In genomic region chr12:123065666-123066457, GRCh38 we compare ENCODE assay signal across 14 cellular contexts.
DNase-seq lines count a peak whose midpoint lies in the region; ATAC-seq and TF ChIP-seq lines count a peak whose summit lies in the region.
"Had no signal": no experiment of that assay in that cellular context is flagged by ENCODE, and none has a peak within 500 bp of the region (broad histone marks: within the 10 kb centered on the region; RNA-seq: fewer than 3 reads in every experiment).

No MANE protein-coding gene starts in this region.

- no peak overlapping the region for H3K4me2 ChIP-seq in mesenchymal stem cell (ENCODE audit: low read length, poor library complexity, severe bottlenecking)

- POLR2A ChIA-PET in activated naive CD8-positive, alpha-beta T cell treated with anti-CD3 and anti-CD28 coated beads, Interleukin-2, amount 10 ng/mL, durations not matched to agents 7 days and 5 days (lab: Charles Lee), result interaction anchor here (0.6 to 2.4 kb wide), 4 partner anchors 10 to 167 kb away, joined by 3 to 13 read pairs (median 4); partner anchors contain the start of gene MPHOSPH9

- no peaks in the 10 kb centered on the region for H3K9me3 ChIP-seq in mesenchymal stem cell (ENCODE audit: control insufficient read depth, low read length)
- no peaks in the 10 kb centered on the region for H3K9me3 ChIP-seq in tibial artery
- H3K9me3 ChIP-seq: SJSA1 had no signal

- H3K4me1 ChIP-seq in mesenchymal stem cell (ENCODE audit: control insufficient read depth, insufficient read depth, low read depth, low read length), result peaks cover 24% of the 10 kb centered on the region
- H3K4me1 ChIP-seq in tibial artery, result peaks cover 16 to 53% (median 44%) of the 10 kb centered on the region in 4 donors

- H2AK5ac ChIP-seq in mesenchymal stem cell (ENCODE audit: low read length, severe bottlenecking), result no peak overlapping the region

- no peak overlapping the region for H2BK15ac ChIP-seq in mesenchymal stem cell (ENCODE audit: low read depth, poor library complexity, severe bottlenecking)

- no peak overlapping the region for H2AFZ ChIP-seq in mesenchymal stem cell (ENCODE audit: low read depth, low read length)

- H3K4me1 Mint-ChIP-seq in activated naive CD4-positive, alpha-beta T cell treated with anti-CD3 and anti-CD28 coated beads, Interleukin-2, amount 10 ng/mL, durations not matched to agents 7 days and 5 days, result peaks cover 33% of the 10 kb centered on the region
- peaks cover 38% of the 10 kb centered on the region for H3K4me1 Mint-ChIP-seq in activated naive CD8-positive, alpha-beta T cell treated with anti-CD3 and anti-CD28 coated beads, Interleukin-2, amount 10 ng/mL, durations not matched to agents 7 days and 5 days

- DNase-seq in activated naive CD4-positive, alpha-beta T cell treated with anti-CD3 and anti-CD28 coated beads, Interleukin-2, amount 10 ng/mL, durations not matched to agents 7 days and 5 days, result no peak
- no peak for DNase-seq in activated naive CD4-positive, alpha-beta T cell treated with Interleukin-2 at 50 U/mL for 16 hours
- DNase-seq in activated naive CD8-positive, alpha-beta T cell treated with anti-CD3 and anti-CD28 coated beads, Interleukin-2, amount 10 ng/mL, durations not matched to agents 7 days and 5 days, result no peak
- no peak for DNase-seq in mesenchymal stem cell
- DNase-seq in tibial artery, result no peak
- DNase-seq in NCI-H2227 (lab: John Stamatoyannopoulos, UW; ENCODE audit: unreplicated experiment), result no peak
- no peak for DNase-seq in activated effector memory CD4-positive, alpha-beta T cell treated with anti-CD3 and anti-CD28 coated beads, Interleukin-2, amount 50 U/mL, for 16 hours
- DNase-seq: activated B cell treated with CpG ODN at 0.5 μM for 24 hours, HFFc6, islet precursor cell had no signal

- peak; percentile 57 for ATAC-seq in activated naive CD8-positive, alpha-beta T cell treated with anti-CD3 and anti-CD28 coated beads, Interleukin-2, amount 10 ng/mL, durations not matched to agents 7 days and 5 days (ENCODE audit: low read depth)
- no peak for ATAC-seq in GM19351 (IDR thresholded peaks at IDR 0.05; ENCODE audit: unreplicated experiment)

- peak overlapping the region; percentile 74 for H3K27ac Mint-ChIP-seq in activated naive CD4-positive, alpha-beta T cell treated with anti-CD3 and anti-CD28 coated beads, Interleukin-2, amount 10 ng/mL, durations not matched to agents 7 days and 5 days
- peak overlapping the region; percentile 77 for H3K27ac Mint-ChIP-seq in activated naive CD8-positive, alpha-beta T cell treated with anti-CD3 and anti-CD28 coated beads, Interleukin-2, amount 10 ng/mL, durations not matched to agents 7 days and 5 days
- H3K27ac Mint-ChIP-seq: activated B cell treated with CpG ODN at 0.5 μM for 24 hours, HFFc6, nephron had no signal

- 89% methylated on average over 8 of the region's 9 CpGs for WGBS in mesenchymal stem cell

- H3K36me3 Mint-ChIP-seq in activated naive CD4-positive, alpha-beta T cell treated with anti-CD3 and anti-CD28 coated beads, Interleukin-2, amount 10 ng/mL, durations not matched to agents 7 days and 5 days, result peaks cover 3% of the 10 kb centered on the region
- no peaks in the 10 kb centered on the region for H3K36me3 Mint-ChIP-seq in activated naive CD8-positive, alpha-beta T cell treated with anti-CD3 and anti-CD28 coated beads, Interleukin-2, amount 10 ng/mL, durations not matched to agents 7 days and 5 days

- no peak overlapping the region for H3K14ac ChIP-seq in mesenchymal stem cell (ENCODE audit: low read length in 2 of 2)

- peak overlapping the region in 1 of 2 experiments; percentile 78 for H3K4ac ChIP-seq in mesenchymal stem cell (ENCODE audit: low read depth in 1 of 2, low read length in 2 of 2)

- H3K18ac ChIP-seq in mesenchymal stem cell (ENCODE audit: low read depth in 1 of 2, low read length in 2 of 2), result peak overlapping the region in 1 of 2 experiments; percentile 35

- no peaks in the 10 kb centered on the region for H3K27me3 Mint-ChIP-seq in activated naive CD4-positive, alpha-beta T cell treated with anti-CD3 and anti-CD28 coated beads, Interleukin-2, amount 10 ng/mL, durations not matched to agents 7 days and 5 days
- H3K27me3 Mint-ChIP-seq in activated naive CD8-positive, alpha-beta T cell treated with anti-CD3 and anti-CD28 coated beads, Interleukin-2, amount 10 ng/mL, durations not matched to agents 7 days and 5 days, result no peaks in the 10 kb centered on the region
- H3K27me3 Mint-ChIP-seq: activated B cell treated with CpG ODN at 0.5 μM for 24 hours had no signal

- H3K9me3 Mint-ChIP-seq in activated naive CD4-positive, alpha-beta T cell treated with anti-CD3 and anti-CD28 coated beads, Interleukin-2, amount 10 ng/mL, durations not matched to agents 7 days and 5 days, result no peaks in the 10 kb centered on the region
- no peaks in the 10 kb centered on the region for H3K9me3 Mint-ChIP-seq in activated naive CD8-positive, alpha-beta T cell treated with anti-CD3 and anti-CD28 coated beads, Interleukin-2, amount 10 ng/mL, durations not matched to agents 7 days and 5 days
- H3K9me3 Mint-ChIP-seq: activated B cell treated with CpG ODN at 0.5 μM for 24 hours, HFFc6, nephron had no signal

- no peak overlapping the region for H3K9ac ChIP-seq in mesenchymal stem cell (ENCODE audit: low read length)

- H3K23ac ChIP-seq in mesenchymal stem cell (ENCODE audit: low read length in 2 of 2), result no peak overlapping the region

- H2BK120ac ChIP-seq in mesenchymal stem cell (ENCODE audit: low read depth, low read length), result no peak overlapping the region

- H3K27ac ChIP-seq in mesenchymal stem cell (ENCODE audit: low read length, poor library complexity, severe bottlenecking) (no peak overlapping the region), tibial artery (peak overlapping the region; percentile 85 to 88)
- H3K27ac ChIP-seq: SJSA1 had no signal

- peaks cover 21% of the 10 kb centered on the region for H3K79me1 ChIP-seq in mesenchymal stem cell (replicated peaks; ENCODE audit: low read length, poor library complexity, severe bottlenecking)

- CTCF ChIA-PET in activated naive CD4-positive, alpha-beta T cell treated with anti-CD3 and anti-CD28 coated beads, Interleukin-2, amount 10 ng/mL, durations not matched to agents 7 days and 5 days (lab: Charles Lee), result interaction anchor here (1.5 to 2.2 kb wide), 2 partner anchors 9 to 23 kb away, joined by 8 to 10 read pairs; no protein-coding TSS in a partner anchor

- peaks cover 3 to 4% of the 10 kb centered on the region in 2 experiments for H3K36me3 ChIP-seq in mesenchymal stem cell (ENCODE audit: control insufficient read depth in 1 of 2, insufficient read depth in 2 of 2, low read depth in 1 of 2, low read length in 2 of 2)
- no peaks in the 10 kb centered on the region for H3K36me3 ChIP-seq in tibial artery
- H3K36me3 ChIP-seq: SJSA1 had no signal

- peak overlapping the region; percentile 21 for H4K91ac ChIP-seq in mesenchymal stem cell (ENCODE audit: low read length)

- no peak for TF ChIP-seq CTCF in tibial artery (IDR thresholded peaks at IDR 0.05)

- no peak overlapping the region for H3K4me3 Mint-ChIP-seq in activated naive CD4-positive, alpha-beta T cell treated with anti-CD3 and anti-CD28 coated beads, Interleukin-2, amount 10 ng/mL, durations not matched to agents 7 days and 5 days
- H3K4me3 Mint-ChIP-seq in activated naive CD8-positive, alpha-beta T cell treated with anti-CD3 and anti-CD28 coated beads, Interleukin-2, amount 10 ng/mL, durations not matched to agents 7 days and 5 days, result peak overlapping the region; percentile 29
- H3K4me3 Mint-ChIP-seq: activated B cell treated with CpG ODN at 0.5 μM for 24 hours, HFFc6, nephron had no signal

- H3K4me3 ChIP-seq in mesenchymal stem cell (ENCODE audit: insufficient read depth in 1 of 2, low read depth in 1 of 2, low read length in 2 of 2) (no peak overlapping the region), tibial artery (no peak overlapping the region)
- H3K4me3 ChIP-seq: SJSA1, skin epidermis had no signal

- intact Hi-C loops in tibial artery (cut with DNase I; ENCODE audit: low total_unique reads), result no loop called here

- H3K27me3 ChIP-seq in mesenchymal stem cell (ENCODE audit: control insufficient read depth in 1 of 2, insufficient read depth in 1 of 2, low read length in 2 of 2) (no peaks in the 10 kb centered on the region), tibial artery (no peaks in the 10 kb centered on the region)
- H3K27me3 ChIP-seq: SJSA1 had no signal

- H2BK5ac ChIP-seq in mesenchymal stem cell (ENCODE audit: low read depth, low read length, poor library complexity, severe bottlenecking), result no peak overlapping the region

- H4K8ac ChIP-seq in mesenchymal stem cell (ENCODE audit: low read length), result peak overlapping the region; percentile 62

- no peak overlapping the region for H2BK12ac ChIP-seq in mesenchymal stem cell (ENCODE audit: low read length in 2 of 2)
